19 cellular contexts compared by ENCODE assay signal in genomic region chr5:1983401-1983800, GRCh38.
"Had no signal": no experiment of that assay in that cellular context is flagged by ENCODE, and none has a peak within 500 bp of the region (broad histone marks: within the 10 kb centered on the region; RNA-seq: fewer than 3 reads in every experiment).

No MANE protein-coding gene starts in this region.

- H3K4me3 Mint-ChIP-seq: immature natural killer cell; naive thymus-derived CD8-positive, alpha-beta T cell had no signal

- H3K4me3 ChIP-seq: coronary artery, heart right ventricle, left ventricle myocardium inferior, ovary, right atrium auricular region, stomach, thoracic aorta, transverse colon, uterus had no signal

- H3K27ac Mint-ChIP-seq: immature natural killer cell; naive thymus-derived CD8-positive, alpha-beta T cell had no signal

- ATAC-seq: heart right ventricle; left cardiac atrium; naive thymus-derived CD8-positive, alpha-beta T cell had no signal

- H3K36me3 Mint-ChIP-seq: immature natural killer cell had no signal

- H3K36me3 ChIP-seq: heart right ventricle, left ventricle myocardium inferior, ovary, right atrium auricular region, stomach, thoracic aorta, transverse colon, uterus had no signal

- H3K9me3 ChIP-seq: heart right ventricle, left ventricle myocardium inferior, right atrium auricular region, stomach, thoracic aorta, transverse colon had no signal

- H3K4me1 Mint-ChIP-seq: immature natural killer cell; naive thymus-derived CD8-positive, alpha-beta T cell had no signal

- DNase-seq: effector CD8-positive, alpha-beta T cell; heart right ventricle; immature natural killer cell; kidney; left cardiac atrium; left ventricle myocardium inferior; mammary epithelial cell; naive thymus-derived CD8-positive, alpha-beta T cell; ovary; small intestine; stimulated activated CD4-positive, alpha-beta T cell treated with anti-CD3 and anti-CD28 coated beads, Interleukin-12 subunit alpha, Interleukin-12 subunit beta, amount 100 ng/mL, for 4 hours; stimulated activated naive CD4-positive, alpha-beta T cell; stomach; substantia nigra; transverse colon; uterus had no signal

- H3K27me3 ChIP-seq: heart right ventricle, ovary, right atrium auricular region, transverse colon, uterus had no signal

- H3K27ac ChIP-seq: coronary artery, heart right ventricle, left ventricle myocardium inferior, ovary, right atrium auricular region, stomach, thoracic aorta, transverse colon, uterus had no signal

- H3K4me1 ChIP-seq: heart right ventricle, left ventricle myocardium inferior, right atrium auricular region, stomach, transverse colon, uterus had no signal
